ENCODE assay signal across 9 cellular contexts in the genomic region with DNA sequence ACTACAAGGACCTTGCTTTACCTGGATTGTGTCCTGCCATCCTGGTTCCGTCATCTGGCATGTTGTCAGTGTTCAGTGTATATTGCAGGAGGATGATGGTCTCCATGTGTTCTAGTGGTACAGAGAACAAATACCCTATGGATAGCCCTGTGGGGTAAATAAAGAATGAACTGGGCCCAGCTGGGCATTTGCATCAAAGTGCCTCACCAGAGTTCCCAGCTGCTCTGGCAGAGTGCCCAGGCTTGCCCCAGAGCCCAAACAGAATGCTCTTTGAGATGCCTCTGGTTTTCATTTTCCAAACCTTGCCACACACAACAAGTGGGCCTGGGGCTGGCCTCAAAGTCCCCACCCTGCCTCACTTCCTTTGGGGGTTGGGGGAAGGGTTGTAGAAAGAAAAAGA.
DNase-seq lines count a peak whose midpoint lies in the region; ATAC-seq and TF ChIP-seq lines count a peak whose summit lies in the region.
"Had no signal": no experiment of that assay in that cellular context is flagged by ENCODE, and none has a peak within 500 bp of the region (broad histone marks: within the 10 kb centered on the region; RNA-seq: fewer than 3 reads in every experiment).

No MANE protein-coding gene starts in this region.

- peaks cover 4 to 7% of the 10 kb centered on the region in 2 experiments; a peak in 3 of 4 replicates for H3K4me1 ChIP-seq in SK-N-SH (ENCODE audit: control insufficient read depth in 1 of 2, insufficient read depth in 2 of 2, low read depth in 1 of 2, low read length in 1 of 2)

- no peak for TF ChIP-seq EP300 in SK-N-SH (IDR thresholded peaks at IDR 0.05; ENCODE audit: borderline replicate concordance in 1 of 2, low read depth in 1 of 2, low read length in 1 of 2)

- no peaks in the 10 kb centered on the region for H3K36me3 ChIP-seq in SK-N-SH (replicated peaks in 1 of 2; ENCODE audit: control insufficient read depth in 1 of 2, insufficient read depth in 2 of 2, low read length in 1 of 2)

- H3F3A ChIP-seq in SK-N-SH (replicated peaks; ENCODE audit: insufficient read depth): no peaks in the 10 kb centered on the region

- POLR2A ChIA-PET in SK-N-SH (lab: Yijun Ruan, JAX): no interaction called here

- H4K20me1 ChIP-seq in SK-N-SH (ENCODE audit: insufficient read depth): no peaks in the 10 kb centered on the region

- H3K27me3 ChIP-seq in SK-N-SH (ENCODE audit: insufficient read depth): no peaks in the 10 kb centered on the region

- no peak for TF ChIP-seq CTCF in SK-N-SH (IDR thresholded peaks at IDR 0.05)

- no peak overlapping the region; a peak in 1 of 4 replicates for H3K27ac ChIP-seq in SK-N-SH (ENCODE audit: low read depth in 2 of 2, low read length in 1 of 2)

- no peak overlapping the region for H3K4me3 ChIP-seq in SK-N-SH (ENCODE audit: low read depth in 2 of 2, low read length in 1 of 2)

- no peaks in the 10 kb centered on the region for H3K9me2 ChIP-seq in SK-N-SH

- no peak for ATAC-seq in HG02938 (IDR thresholded peaks at IDR 0.05; ENCODE audit: unreplicated experiment)

- 27% methylated on average over 1 of the region's 1 CpG for WGBS in SK-N-SH (ENCODE audit: low lambda C conversion rate)

- H3K9ac ChIP-seq in SK-N-SH: no peak overlapping the region

- no peak overlapping the region for H2AFZ ChIP-seq in SK-N-SH (ENCODE audit: low read depth)

- CTCF ChIA-PET in SK-N-SH (lab: Yijun Ruan, JAX): no interaction called here

- H3K9me3 ChIP-seq in SK-N-SH: no peaks in the 10 kb centered on the region

- no peak overlapping the region for H3K4me2 ChIP-seq in SK-N-SH

- no peaks in the 10 kb centered on the region for H3K79me2 ChIP-seq in SK-N-SH (ENCODE audit: insufficient read depth)

- DNase-seq in DMS53 (lab: John Stamatoyannopoulos, UW): peak; percentile 56
- DNase-seq in NAMALWA (ENCODE audit: low spot score): peak; percentile 86
- DNase-seq in SK-N-SH: peak; percentile 6
- DNase-seq in middle frontal gyrus (ENCODE audit: extremely low spot score, low spot score): peak; percentile 79
- no peak for DNase-seq in DMS114 treated with DMSO at 0.1 percent for 48 hours (lab: John Stamatoyannopoulos, UW; ENCODE audit: unreplicated experiment)
- no peak for DNase-seq in NCI-H187 (lab: John Stamatoyannopoulos, UW)
- no peak for DNase-seq in NCI-H2227 (lab: John Stamatoyannopoulos, UW; ENCODE audit: unreplicated experiment)
- DNase-seq: islet precursor cell had no signal

- TF ChIP-seq RAD21 in SK-N-SH (IDR thresholded peaks at IDR 0.05; ENCODE audit: low read length): no peak

TF ChIP-seq in SK-N-SH, 30 proteins besides CTCF, POLR2A, EP300 and RAD21:
- TF ChIP-seq TCF12 (IDR thresholded peaks at IDR 0.05) (peak; percentile 63), SMC3 (IDR thresholded peaks at IDR 0.05; ENCODE audit: low read depth, low read length) (no peak), NFIC (IDR thresholded peaks at IDR 0.05; ENCODE audit: borderline replicate concordance) (peak; percentile 53), FOXJ3 (CRISPR knock-in tag; IDR thresholded peaks at IDR 0.05) (no peak)
- TF ChIP-seq, protein P1, sequence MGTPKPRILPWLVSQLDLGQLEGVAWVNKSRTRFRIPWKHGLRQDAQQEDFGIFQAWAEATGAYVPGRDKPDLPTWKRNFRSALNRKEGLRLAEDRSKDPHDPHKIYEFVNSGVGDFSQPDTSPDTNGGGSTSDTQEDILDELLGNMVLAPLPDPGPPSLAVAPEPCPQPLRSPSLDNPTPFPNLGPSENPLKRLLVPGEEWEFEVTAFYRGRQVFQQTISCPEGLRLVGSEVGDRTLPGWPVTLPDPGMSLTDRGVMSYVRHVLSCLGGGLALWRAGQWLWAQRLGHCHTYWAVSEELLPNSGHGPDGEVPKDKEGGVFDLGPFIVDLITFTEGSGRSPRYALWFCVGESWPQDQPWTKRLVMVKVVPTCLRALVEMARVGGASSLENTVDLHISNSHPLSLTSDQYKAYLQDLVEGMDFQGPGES (IDR thresholded peaks at IDR 0.05; ENCODE audit: low read depth, low read length): no peak

Comparison
In these comparisons a context has a peak if more than half of its experiments do, and no peak if none do; other contexts are left out.
1. DNase-seq: peak in DMS53 (single experiment), NAMALWA (single experiment), SK-N-SH (single experiment) and middle frontal gyrus (single experiment); none in DMS114 treated with DMSO at 0.1 percent for 48 hours (single experiment), NCI-H187 (0 of 2) and NCI-H2227 (single experiment).